In genomic region chr7:118477026-118477425, GRCh38 we compare ENCODE assay signal across 18 cellular contexts.
DNase-seq lines count a peak whose midpoint lies in the region.
"Had no signal": no experiment of that assay in that cellular context is flagged by ENCODE, and none has a peak within 500 bp of the region (broad histone marks: within the 10 kb centered on the region; RNA-seq: fewer than 3 reads in every experiment).

No MANE protein-coding gene starts in this region.

- peak; percentile 86 for DNase-seq in G401 (ENCODE audit: low spot score)
- DNase-seq in cerebellar cortex (ENCODE audit: low spot score) = peak; percentile 85
- DNase-seq in cerebellum (ENCODE audit: low spot score) = peak; percentile 41
- DNase-seq in effector CD8-positive, alpha-beta T cell (lab: John Stamatoyannopoulos, UW) = no peak
- DNase-seq in GF-D8 (lab: John Stamatoyannopoulos, UW) = no peak
- DNase-seq in CD1c-positive myeloid dendritic cell (ENCODE audit: extremely low spot score) = no peak
- no peak for DNase-seq in DMS79 treated with DMSO at 0.1 percent for 48 hours (lab: John Stamatoyannopoulos, UW)
- DNase-seq: 8988T; ACHN; CD4-positive, alpha-beta memory T cell; CD4-positive, CD25-positive, alpha-beta regulatory T cell; CD8-positive, alpha-beta memory T cell; COR-L47; DMS 273 treated with DMSO at 0.1 percent for 48 hours; DMS153; DMS53; DMS79; GDM1 had no signal

- in situ Hi-C loops in G401 (cut with HindIII; ENCODE audit: low sequenced_read_pairs) = no loop called here

Comparison
In these comparisons a context has a peak if more than half of its experiments do, and no peak if none do; other contexts are left out.
1. DNase-seq: peak in G401 (single experiment), cerebellar cortex (single experiment) and cerebellum (single experiment); none in effector CD8-positive, alpha-beta T cell (single experiment), GF-D8 (single experiment), CD1c-positive myeloid dendritic cell (single experiment) and DMS79 treated with DMSO at 0.1 percent for 48 hours (single experiment).